24 cellular contexts compared by ENCODE assay signal in the genomic region with DNA sequence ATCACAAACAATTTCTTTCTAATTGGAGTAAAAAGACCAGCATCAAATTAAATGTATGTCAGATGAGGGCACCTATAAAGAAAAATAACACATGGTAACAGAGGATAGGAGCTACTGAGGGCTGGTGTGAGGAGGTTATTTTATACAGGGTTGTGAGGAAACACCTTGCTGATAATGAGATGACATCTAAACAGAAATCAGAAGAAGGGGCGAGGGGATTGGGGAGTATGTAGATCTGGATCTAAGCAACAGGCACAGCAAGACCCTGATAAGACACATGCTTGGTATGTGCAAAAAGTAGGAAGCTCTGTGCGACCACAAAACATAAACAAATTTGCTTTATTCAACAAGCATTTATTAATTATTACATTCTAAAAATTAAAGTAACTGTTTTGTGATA.
"Had no signal": no experiment of that assay in that cellular context is flagged by ENCODE, and none has a peak within 500 bp of the region (broad histone marks: within the 10 kb centered on the region; RNA-seq: fewer than 3 reads in every experiment).

No MANE protein-coding gene starts in this region.

- H3K4me1 ChIP-seq: tibial nerve, uterus had no signal

- H3K4me3 Mint-ChIP-seq: mesothelial cell of epicardium; naive B cell; natural killer cell; nephron progenitor cell; stimulated activated memory B cell treated with anti-CD40 and anti-IgM and Interleukin-4, amounts not matched to agents 10 μg/mL and 1 μg/mL and 100 μg/mL, for 72 hours; stimulated activated naive CD8-positive, alpha-beta T cell treated with anti-CD3 and anti-CD28 coated beads, Interleukin-15, amount 100 ng/mL, for 72 hours; type B pancreatic cell had no signal

- DNase-seq: islet precursor cell; left ventricle myocardium inferior; mesendoderm; naive B cell; natural killer cell; nephron progenitor cell; ovary; stimulated activated CD4-positive, alpha-beta T cell treated with anti-CD3 and anti-CD28 coated beads, Interleukin-12 subunit alpha, Interleukin-12 subunit beta, amount 100 ng/mL, for 4 hours; stimulated activated CD4-positive, alpha-beta T cell treated with anti-CD3 and anti-CD28 coated beads, Interleukin-15, amount 100 ng/mL, for 24 hours; stimulated activated CD4-positive, alpha-beta T cell treated with anti-CD3 and anti-CD28 coated beads, Interleukin-2, amount 100 ng/mL, for 24 hours; stimulated activated CD4-positive, alpha-beta T cell treated with anti-CD3 and anti-CD28 coated beads, Interleukin-4, amount 100 ng/mL, for 1 hour; stimulated activated naive CD4-positive, alpha-beta T cell treated with Interleukin-2 at 50 U/mL for 16 hours; stimulated activated naive CD8-positive, alpha-beta T cell treated with anti-CD3 and anti-CD28 coated beads, Interleukin-15, amount 100 ng/mL, for 72 hours; substantia nigra; uterus had no signal

- H3K4me3 ChIP-seq: left ventricle myocardium inferior, lung, ovary, right atrium auricular region, skin epidermis, tibial nerve, uterus had no signal

- H3K27ac ChIP-seq: left ventricle myocardium inferior, ovary, right atrium auricular region, uterus had no signal

- H3K9me3 Mint-ChIP-seq: mesothelial cell of epicardium; natural killer cell; nephron progenitor cell; stimulated activated memory B cell treated with anti-CD40 and anti-IgM and Interleukin-4, amounts not matched to agents 10 μg/mL and 1 μg/mL and 100 μg/mL, for 72 hours; stimulated activated naive CD8-positive, alpha-beta T cell treated with anti-CD3 and anti-CD28 coated beads, Interleukin-15, amount 100 ng/mL, for 72 hours; type B pancreatic cell had no signal

- H3K4me1 Mint-ChIP-seq: naive B cell; nephron progenitor cell; stimulated activated memory B cell treated with anti-CD40 and anti-IgM and Interleukin-4, amounts not matched to agents 10 μg/mL and 1 μg/mL and 100 μg/mL, for 72 hours had no signal

- H3K36me3 Mint-ChIP-seq: natural killer cell, type B pancreatic cell had no signal

- ATAC-seq: natural killer cell; sciatic nerve; stimulated activated memory B cell treated with anti-CD40 and anti-IgM and Interleukin-4, amounts not matched to agents 10 μg/mL and 1 μg/mL and 100 μg/mL, for 72 hours; stimulated activated naive CD8-positive, alpha-beta T cell treated with anti-CD3 and anti-CD28 coated beads, Interleukin-15, amount 100 ng/mL, for 72 hours had no signal

- H3K9me3 ChIP-seq: left ventricle myocardium inferior, ovary, right atrium auricular region, tibial nerve, uterus had no signal

- H3K27ac Mint-ChIP-seq: mesothelial cell of epicardium; natural killer cell; nephron progenitor cell; progenitor cell of endocrine pancreas; stimulated activated memory B cell treated with anti-CD40 and anti-IgM and Interleukin-4, amounts not matched to agents 10 μg/mL and 1 μg/mL and 100 μg/mL, for 72 hours; stimulated activated naive CD8-positive, alpha-beta T cell treated with anti-CD3 and anti-CD28 coated beads, Interleukin-15, amount 100 ng/mL, for 72 hours; type B pancreatic cell had no signal

- H3K36me3 ChIP-seq: left ventricle myocardium inferior, ovary, right atrium auricular region, uterus had no signal

- H3K27me3 ChIP-seq: ovary, right atrium auricular region, tibial nerve, uterus had no signal
